ENCODE assay signal across 31 cellular contexts in genomic region chr16:48881272-48881671, GRCh38.
"Had no signal": no experiment of that assay in that cellular context is flagged by ENCODE, and none has a peak within 500 bp of the region (broad histone marks: within the 10 kb centered on the region; RNA-seq: fewer than 3 reads in every experiment).

No MANE protein-coding gene starts in this region.

- DNase-seq: activated effector memory CD4-positive, alpha-beta T cell treated with anti-CD3 and anti-CD28 coated beads, Interleukin-2, amount 50 U/mL, for 16 hours; activated effector memory CD4-positive, alpha-beta T cell treated with Interleukin-2 at 50 U/mL for 16 hours; activated gamma-delta T cell; activated gamma-delta T cell treated with Interleukin-2 at 50 U/mL for 16 hours; activated naive CD4-positive, alpha-beta T cell; activated naive CD4-positive, alpha-beta T cell treated with anti-CD3 and anti-CD28 coated beads for 36 hours; activated naive CD4-positive, alpha-beta T cell treated with anti-CD3 and anti-CD28 coated beads, Interleukin-2, amount 10 ng/mL, durations not matched to agents 7 days and 5 days; activated naive CD4-positive, alpha-beta T cell treated with anti-CD3 and anti-CD28 coated beads, Interleukin-2, amount 50 U/mL, for 16 hours; activated naive CD4-positive, alpha-beta T cell treated with Interleukin-2 at 50 U/mL for 16 hours; activated naive CD8-positive, alpha-beta T cell treated with anti-CD3 and anti-CD28 coated beads for 36 hours; activated naive CD8-positive, alpha-beta T cell treated with anti-CD3 and anti-CD28 coated beads, Interleukin-2, amount 10 ng/mL, durations not matched to agents 7 days and 5 days; activated naive CD8-positive, alpha-beta T cell treated with anti-CD3 and anti-CD28 coated beads, Interleukin-2, amount 50 U/mL, for 24 hours; activated T-cell treated with anti-CD3 and anti-CD28 coated beads, Interleukin-2, amount 50 U/mL, for 24 hours; activated T-cell treated with anti-CD3 and anti-CD28 coated beads, Interleukin-2, amount 50 U/mL, for 4 hours; activated T-cell treated with anti-CD3 and anti-CD28 coated beads, Interleukin-2, amount 50 U/mL, for 48 hours; activated T-cell treated with anti-CD3 and anti-CD28 coated beads, Interleukin-2, amount 50 U/mL, for 72 hours; adrenal gland; amniotic stem cell; amygdala; anterior cingulate cortex; aorta; body of pancreas; brain microvascular endothelial cell; caudate nucleus; central memory CD4-positive, alpha-beta T cell; cerebellar nuclear complex had no signal

- ATAC-seq: activated naive CD4-positive, alpha-beta T cell treated with anti-CD3 and anti-CD28 coated beads, Interleukin-2, amount 50 U/mL, for 72 hours; activated naive CD8-positive, alpha-beta T cell treated with anti-CD3 and anti-CD28 coated beads, Interleukin-2, amount 50 U/mL, for 24 hours; activated T-cell treated with anti-CD3 and anti-CD28 coated beads, Interleukin-2, amount 50 U/mL, for 4 hours; activated T-cell treated with anti-CD3 and anti-CD28 coated beads, Interleukin-2, amount 50 U/mL, for 72 hours; activated T-helper 17 cell treated with anti-CD3 and anti-CD28 coated beads, Interleukin-2, amount 50 U/mL, for 72 hours; body of pancreas had no signal

- H3K36me3 ChIP-seq: adrenal gland, ascending aorta, brain microvascular endothelial cell, breast epithelium, cardiac muscle cell had no signal

- H3K4me1 ChIP-seq: ascending aorta, breast epithelium had no signal

- H3K27ac ChIP-seq: adrenal gland, ascending aorta, body of pancreas, brain microvascular endothelial cell, breast epithelium, cardiac muscle cell had no signal

- H3K9me3 ChIP-seq: adrenal gland, ascending aorta, body of pancreas, breast epithelium had no signal

- H3K4me3 ChIP-seq: adrenal gland, ascending aorta, body of pancreas, breast epithelium, cardiac muscle cell had no signal
